8 cellular contexts compared by ENCODE assay signal in genomic region chr1:203320546-203321272, GRCh38. TPM values are rescaled to one million over a fixed set of nuclear protein-coding genes. Genes with fewer than 3 reads are reported as not detected.
DNase-seq lines count a peak whose midpoint lies in the region; ATAC-seq, FAIRE-seq and TF ChIP-seq lines count a peak whose summit lies in the region.

No MANE protein-coding gene starts in this region.

- CTCF ChIA-PET in K562 (lab: Yijun Ruan, JAX; ENCODE audit: low intra/inter-chr PET ratio): interaction anchor here (0.6 to 1.2 kb wide), 3 partner anchors 48 to 1251 kb away, joined by 3 to 4 read pairs (median 3); no protein-coding TSS in a partner anchor

- POLR2A ChIA-PET in K562 (lab: Yijun Ruan, JAX): interaction anchor here (0.7 to 9.3 kb wide), 7 partner anchors 12 to 163 kb away, joined by 3 to 117 read pairs (median 4); partner anchors contain the start of gene BTG2

- in situ Hi-C loops in K562 (cut with MboI): no loop called here

- peak overlapping the region; percentile 74 for H3K27ac ChIP-seq in OCI-LY3 (ENCODE audit: low read length)
- H3K27ac ChIP-seq in K562 (ENCODE audit: extremely low read depth, low read depth, low read length): no peak overlapping the region
- H3K27ac ChIP-seq in lung (ENCODE audit: low read depth in 1 of 2, low read length in 1 of 2): peak overlapping the region in 1 of 2 donors; percentile 82
- H3K27ac ChIP-seq in aorta (ENCODE audit: low read depth in 1 of 2, low read length in 2 of 2): no peak overlapping the region

- H3K9me3 ChIP-seq in OCI-LY3 (ENCODE audit: insufficient read depth, low read length) (no peaks in the 10 kb centered on the region; the same call in 1 of the 2 replicates), K562 (replicated peaks; ENCODE audit: control insufficient read depth, insufficient read depth, low read depth, low read length) (no peaks in the 10 kb centered on the region), lung (ENCODE audit: control insufficient read depth in 2 of 2, insufficient read depth in 1 of 2, low read length in 1 of 2) (no peaks in the 10 kb centered on the region), aorta (ENCODE audit: control insufficient read depth, low read length) (no peaks in the 10 kb centered on the region), MG63 (no peaks in the 10 kb centered on the region)

- TF ChIP-seq POLR2A in K562 (conservative IDR thresholded peaks at IDR 0.05): no peak

- no peaks in the 10 kb centered on the region for H4K20me1 ChIP-seq in OCI-LY3 (ENCODE audit: insufficient read depth, low read length)
- no peaks in the 10 kb centered on the region; the same call in 1 of the 2 replicates for H4K20me1 ChIP-seq in K562 (replicated peaks; ENCODE audit: control insufficient read depth, insufficient read depth, low read length)

- no peaks in the 10 kb centered on the region for H3K9me1 ChIP-seq in K562 (ENCODE audit: control insufficient read depth, insufficient read depth, low read length)

- intact Hi-C loops in K562 (cut with micrococcal nuclease): no loop called here
- intact Hi-C loops in aorta (cut with DNase I): no loop called here

- no peak for FAIRE-seq in K562 (lab: Jason Lieb, UNC)

- H3K4me2 ChIP-seq in OCI-LY3 (ENCODE audit: low read length): peak overlapping the region; percentile 83
- H3K4me2 ChIP-seq in K562 (ENCODE audit: insufficient read depth, low read length): peak overlapping the region; percentile 27; the same call in 1 of the 2 replicates

- peak overlapping the region; percentile 57 for H3K9ac ChIP-seq in OCI-LY3 (ENCODE audit: low read length)
- H3K9ac ChIP-seq in K562 (ENCODE audit: insufficient read depth in 1 of 2, low read depth in 2 of 2, low read length in 2 of 2): peak overlapping the region in 1 of 2 experiments; percentile 61; a peak in 1 of 4 replicates

- 9% methylated on average over 6 of the region's 6 CpGs for WGBS in K562 (ENCODE audit: insufficient coverage, low coverage, missing lambda C conversion rate)
- WGBS in lung, 2 donors: 7 to 23% methylated on average over 6 of the region's 6 CpGs
- 56 to 57% methylated on average over 6 of the region's 6 CpGs for WGBS in aorta, 2 donors

- DNase-seq in GDM1 (lab: John Stamatoyannopoulos, UW): peak; percentile 92
- peak; percentile 99 for DNase-seq in Jurkat, Clone E6-1 (ENCODE audit: low read depth, low spot score)
- DNase-seq in K562 (ENCODE audit: extremely low read depth in 1 of 4, low spot score in 3 of 4): peak; percentile 54 to 66 (median 61)
- peak; percentile 66 for DNase-seq in lung (ENCODE audit: low spot score)
- peak in 1 of 2 donors; percentile 66 for DNase-seq in aorta
- no peak for DNase-seq in MG63

- H2AFZ ChIP-seq in OCI-LY3 (ENCODE audit: low read depth, low read length) (no peak overlapping the region; the same call in 1 of the 2 replicates), K562 (ENCODE audit: low read depth, low read length) (peak overlapping the region; percentile 58)

- TF ChIP-seq CTCF in OCI-LY3 (IDR thresholded peaks at IDR 0.05; ENCODE audit: low read depth, low read length): no peak
- TF ChIP-seq CTCF in K562 (IDR thresholded peaks at IDR 0.05 in 2 of 3, conservative IDR thresholded peaks at IDR 0.05 in 1 of 3; ENCODE audit: insufficient read depth in 2 of 3, low read depth in 1 of 3, low read length in 3 of 3): no peak
- TF ChIP-seq CTCF in lung (IDR thresholded peaks at IDR 0.05; ENCODE audit: control extremely low read depth, extremely low read depth): no peak

- no peak for TF ChIP-seq RAD21 in K562 (CRISPR knock-in tag; conservative IDR thresholded peaks at IDR 0.05 in 1 of 2, IDR thresholded peaks at IDR 0.05 in 1 of 2)

- no peaks in the 10 kb centered on the region for H3K79me2 ChIP-seq in OCI-LY3 (ENCODE audit: low read length)
- H3K79me2 ChIP-seq in K562 (ENCODE audit: control insufficient read depth, insufficient read depth, low read length): no peaks in the 10 kb centered on the region

- H3K36me3 ChIP-seq in OCI-LY3 (replicated peaks; ENCODE audit: low read depth, low read length) (no peaks in the 10 kb centered on the region), K562 (ENCODE audit: control insufficient read depth, insufficient read depth, low read length) (no peaks in the 10 kb centered on the region), lung (ENCODE audit: control insufficient read depth in 2 of 2, insufficient read depth in 2 of 2, low read length in 2 of 2) (no peaks in the 10 kb centered on the region), aorta (ENCODE audit: control insufficient read depth in 1 of 2, insufficient read depth in 2 of 2, low read length in 1 of 2) (no peaks in the 10 kb centered on the region), MG63 (no peaks in the 10 kb centered on the region)

- H3K27me3 ChIP-seq in OCI-LY3 (ENCODE audit: low read depth, low read length): no peaks in the 10 kb centered on the region
- H3K27me3 ChIP-seq in K562 (ENCODE audit: control insufficient read depth in 2 of 2, insufficient read depth in 2 of 2, low read length in 2 of 2): peaks cover 0 to 12% of the 10 kb centered on the region in 2 experiments; a peak in 3 of 5 replicates
- no peaks in the 10 kb centered on the region for H3K27me3 ChIP-seq in lung (ENCODE audit: control insufficient read depth, insufficient read depth)
- no peaks in the 10 kb centered on the region for H3K27me3 ChIP-seq in aorta (ENCODE audit: control insufficient read depth in 1 of 2, insufficient read depth in 2 of 2, low read length in 1 of 2)
- peaks cover 8% of the 10 kb centered on the region; the same call in 1 of the 2 replicates for H3K27me3 ChIP-seq in MG63

- ATAC-seq in GM21528 (IDR thresholded peaks at IDR 0.05; ENCODE audit: low FRiP score, unreplicated experiment): peak; percentile 56
- peak; percentile 73 for ATAC-seq in K562
- ATAC-seq in lung (ENCODE audit: insufficient read depth, low FRiP score): peak; percentile 57
- ATAC-seq in aorta (ENCODE audit: low FRiP score): peak; percentile 6

- peaks cover 59% of the 10 kb centered on the region for H3K4me1 ChIP-seq in OCI-LY3 (ENCODE audit: low read length)
- peaks cover 24 to 47% of the 10 kb centered on the region in 2 experiments for H3K4me1 ChIP-seq in K562 (replicated peaks in 1 of 2; ENCODE audit: control insufficient read depth in 2 of 2, insufficient read depth in 2 of 2, low read length in 2 of 2)
- H3K4me1 ChIP-seq in lung (ENCODE audit: control insufficient read depth in 2 of 2, insufficient read depth in 2 of 2, low read length in 2 of 2): peaks cover 11 to 35% of the 10 kb centered on the region in 2 donors
- H3K4me1 ChIP-seq in aorta (ENCODE audit: control insufficient read depth in 1 of 2, insufficient read depth in 2 of 2, low read length in 2 of 2): peaks cover 0 to 4% of the 10 kb centered on the region in 2 donors

- H3K4me3 ChIP-seq in Jurkat, Clone E6-1 (ENCODE audit: low read length): peak overlapping the region; percentile 30
- H3K4me3 ChIP-seq in OCI-LY3 (ENCODE audit: low read length): peak overlapping the region; percentile 42
- H3K4me3 ChIP-seq in K562: no peak overlapping the region
- no peak overlapping the region for H3K4me3 ChIP-seq in lung
- H3K4me3 ChIP-seq in aorta (ENCODE audit: low read length in 2 of 2): no peak overlapping the region
- H3K4me3 ChIP-seq in MG63: no peak overlapping the region

- no TSS peak for BruUV-seq in K562 (replicated peaks; lab: Mats Ljungman, UMichigan)

- TF ChIP-seq EP300 in K562 (IDR thresholded peaks at IDR 0.05; ENCODE audit: low read length): no peak

RNA-seq across cellular contexts. Expression of gene BTG2, which starts 15.4 kb away (rescaled TPM):
- polyA plus RNA-seq in Jurkat, Clone E6-1 (2012; ENCODE audit: insufficient read depth, insufficient read length): 7.1 TPM
- total RNA-seq in K562 (2011; cell fraction: chromatin; rRNA removed; ENCODE audit: low replicate concordance): 20.8 and 48.4 TPM in 2 replicates
- total RNA-seq in K562 (2011; cell fraction: nucleolus; rRNA removed): 32.6 and 48.7 TPM in 2 replicates
- 41.1 and 65.7 TPM in 2 replicates for total RNA-seq in K562 (2011; cell fraction: nucleoplasm; rRNA removed)
- total RNA-seq in K562 (2014; rRNA removed) (8.7 and 11.3 TPM in 2 replicates), K562 (2014; rRNA removed; fragmentation: Illumina TruSeq; extraction: Trizol) (5.8 and 7.2 TPM in 2 replicates), K562 (2015; rRNA removed; fragmentation: Illumina TruSeq; extraction: Trizol) (2.6 and 2.9 TPM in 2 replicates), K562 (2021) (9.6 and 11.5 TPM in 2 replicates), lung (100 to 1,000 TPM in 1 of 2 donors, 10 to 100 TPM in 1; 51.7 to 118 TPM), aorta (100 to 1,000 TPM in 1 of 2 donors, 10 to 100 TPM in 1; 51.6 to 302 TPM)
- polyA plus RNA-seq in K562 (2011; rRNA removed) (29.7 and 41.9 TPM in 2 replicates), K562 (2014; fragmentation: Illumina TruSeq; extraction: Trizol) (9.4 and 12.2 TPM in 2 replicates), K562 (2014; fragmentation: Nextera tagmentation; extraction: Ambion mirVana) (1 to 10 TPM; 2.3 to 3.8 TPM), K562 (2014; rRNA removed) (10.1 and 12.7 TPM in 2 replicates), lung (10 to 100 TPM; 29.1 to 95.4 TPM), aorta (100 to 1,000 TPM in 1 of 2 donors, 10 to 100 TPM in 1; 36.2 to 117 TPM)
- 33.8 and 79.9 TPM in 2 replicates for polyA plus RNA-seq in K562 (2011; cell fraction: cytosol; rRNA removed)
- polyA plus RNA-seq in K562 (2011; cell fraction: nucleus; rRNA removed): 25.8 and 51.6 TPM in 2 replicates
- polyA plus RNA-seq in K562 (2012): 6.2 and 11.0 TPM in 2 replicates
- 18.7 and 24.3 TPM in 2 replicates for polyA minus RNA-seq in K562 (2011; rRNA and poly(A)+ RNA removed)
- 12.4 and 25.9 TPM in 2 replicates for polyA minus RNA-seq in K562 (2011; cell fraction: cytosol; rRNA and poly(A)+ RNA removed)
- 23.1 and 23.3 TPM in 2 replicates for polyA minus RNA-seq in K562 (2011; cell fraction: nucleus; rRNA and poly(A)+ RNA removed)
- 0.10 and 2.0 TPM in 2 replicates for total RNA-seq in MG63 (2014; rRNA removed; shearing (Covaris generic); ENCODE audit: low replicate concordance)

RNA-seq across cellular contexts. Expression of gene FMOD, which starts 30.2 kb away (rescaled TPM):
- not detected for polyA plus RNA-seq in Jurkat, Clone E6-1 (2012; ENCODE audit: insufficient read depth, insufficient read length)
- total RNA-seq in K562 (2011; cell fraction: chromatin; rRNA removed; ENCODE audit: low replicate concordance): not detected in 2 replicates
- total RNA-seq in K562 (2011; cell fraction: nucleolus; rRNA removed): not detected in 2 replicates
- not detected in 2 replicates for total RNA-seq in K562 (2011; cell fraction: nucleoplasm; rRNA removed)
- total RNA-seq in K562 (2014; rRNA removed) (not detected in 2 replicates), K562 (2014; rRNA removed; fragmentation: Illumina TruSeq; extraction: Trizol) (not detected in 2 replicates), K562 (2015; rRNA removed; fragmentation: Illumina TruSeq; extraction: Trizol) (not detected in 2 replicates), K562 (2021) (0.13 and 0.20 TPM in 2 replicates), lung (10 to 100 TPM; 46.3 to 93.4 TPM), aorta (100 to 1,000 TPM; 204 to 353 TPM)
- polyA plus RNA-seq in K562 (2011; rRNA removed) (0.03 TPM in 1 of 2 replicates, not detected in the other), K562 (2014; fragmentation: Illumina TruSeq; extraction: Trizol) (not detected in 2 replicates), K562 (2014; fragmentation: Nextera tagmentation; extraction: Ambion mirVana) (under 1 TPM in 1 of 2 experiments, not detected in 1; 0.03 TPM), K562 (2014; rRNA removed) (not detected in 2 replicates), lung (10 to 100 TPM; 16.5 to 19.4 TPM), aorta (100 to 1,000 TPM; 159 to 177 TPM)
- 0.01 and 0.04 TPM in 2 replicates for polyA plus RNA-seq in K562 (2011; cell fraction: cytosol; rRNA removed)
- not detected in 2 replicates for polyA plus RNA-seq in K562 (2011; cell fraction: nucleus; rRNA removed)
- 0.30 TPM in 1 of 2 replicates, not detected in the other for polyA plus RNA-seq in K562 (2012)
- polyA minus RNA-seq in K562 (2011; rRNA and poly(A)+ RNA removed): not detected in 2 replicates
- polyA minus RNA-seq in K562 (2011; cell fraction: cytosol; rRNA and poly(A)+ RNA removed): not detected in 2 replicates
- not detected in 2 replicates for polyA minus RNA-seq in K562 (2011; cell fraction: nucleus; rRNA and poly(A)+ RNA removed)
- total RNA-seq in MG63 (2014; rRNA removed; shearing (Covaris generic); ENCODE audit: low replicate concordance): not detected in 2 replicates

Comparison
In these comparisons a context has a peak if more than half of its experiments do, and no peak if none do; other contexts are left out.
1. ATAC-seq: peak in every context shown above with its lines; median percentile 73 in K562; 57 in lung; 56 in GM21528; 6 in aorta.
2. H3K4me3 ChIP-seq: peak in Jurkat, Clone E6-1 (single experiment) and OCI-LY3 (single experiment); none in K562 (single experiment), lung (single experiment), aorta (0 of 2) and MG63 (single experiment).
3. RNA of gene FMOD, which starts 30.2 kb away (total RNA-seq): 204 to 353 TPM in aorta and 46.3 to 93.4 TPM in lung; 0.13 to 0.20 TPM in K562 and not detected in MG63; every median in the first group is over 10 times any median in the second.